ENCODE assay signal across 9 cellular contexts in genomic region chr1:150615346-150616201, GRCh38. TPM values are rescaled to one million over a fixed set of nuclear protein-coding genes. Genes with fewer than 3 reads are reported as not detected.
DNase-seq lines count a peak whose midpoint lies in the region; ATAC-seq and TF ChIP-seq lines count a peak whose summit lies in the region.
"Had no signal": no experiment of that assay in that cellular context is flagged by ENCODE, and none has a peak within 500 bp of the region (broad histone marks: within the 10 kb centered on the region; RNA-seq: fewer than 3 reads in every experiment).

No MANE protein-coding gene starts in this region.

- no peak for TF ChIP-seq CTCF in activated B cell treated with CpG ODN at 0.5 μM for 24 hours (IDR thresholded peaks at IDR 0.05)

- peak; percentile 94 for DNase-seq in A172 (ENCODE audit: low spot score)
- DNase-seq in HEK293T (ENCODE audit: extremely low spot score) = no peak
- no peak for DNase-seq in activated B cell treated with CpG ODN at 0.5 μM for 24 hours
- DNase-seq in left colon = no peak
- DNase-seq in NCI-H2081 treated with DMSO at 0.1 percent for 48 hours (lab: John Stamatoyannopoulos, UW) = no peak
- no peak for DNase-seq in T1000 (lab: John Stamatoyannopoulos, UW)
- DNase-seq in Kasumi-1 (lab: John Stamatoyannopoulos, UW) = no peak
- DNase-seq: NCI-H1930 had no signal

- CTCF ChIA-PET in HEK293T (lab: Yijun Ruan, JAX) = no interaction called here
- CTCF ChIA-PET in activated B cell treated with CpG ODN at 0.5 μM for 24 hours (lab: Charles Lee) = interaction anchor here (1.5 to 17.1 kb wide), 2 partner anchors 14 to 53 kb away, joined by 4 to 358 read pairs; partner anchors contain the start of gene ENSA

- H3K9me3 Mint-ChIP-seq in activated B cell treated with CpG ODN at 0.5 μM for 24 hours = no peaks in the 10 kb centered on the region

- no peaks in the 10 kb centered on the region for H3K27me3 Mint-ChIP-seq in activated B cell treated with CpG ODN at 0.5 μM for 24 hours

- peaks cover 58% of the 10 kb centered on the region for H3K4me1 Mint-ChIP-seq in activated B cell treated with CpG ODN at 0.5 μM for 24 hours

- H3K36me3 Mint-ChIP-seq in activated B cell treated with CpG ODN at 0.5 μM for 24 hours (ENCODE audit: low read depth) = peaks cover 46% of the 10 kb centered on the region

- intact Hi-C loops in activated B cell treated with CpG ODN at 0.5 μM for 24 hours (cut with micrococcal nuclease) = no loop called here
- intact Hi-C loops in left colon (cut with DNase I, micrococcal nuclease) = no loop called here

- peak overlapping the region; percentile 54 for H3K27ac Mint-ChIP-seq in activated B cell treated with CpG ODN at 0.5 μM for 24 hours

- no peak for ATAC-seq in activated B cell treated with CpG ODN at 0.5 μM for 24 hours (ENCODE audit: low read depth)
- peak; percentile 38 for ATAC-seq in left colon
- ATAC-seq in HG03457 (IDR thresholded peaks at IDR 0.05; ENCODE audit: unreplicated experiment) = no peak

- H3K4me3 Mint-ChIP-seq in activated B cell treated with CpG ODN at 0.5 μM for 24 hours = no peak overlapping the region

- POLR2A ChIA-PET in HEK293T (lab: Yijun Ruan, JAX) (interaction anchor here (1.0 to 1.3 kb wide), 3 partner anchors 14 to 37 kb away, joined by 4 to 7 read pairs (median 6); partner anchors contain the start of genes ENSA and MCL1), activated B cell treated with CpG ODN at 0.5 μM for 24 hours (lab: Charles Lee) (interaction anchor here (0.6 to 14.8 kb wide), 9 partner anchors 12 to 67 kb away, joined by 3 to 272 read pairs (median 6); partner anchors contain the start of genes ENSA and MCL1)

TF ChIP-seq in HEK293T, 16 proteins besides CTCF, POLR2A, EP300 and RAD21:
- TF ChIP-seq PKNOX1 (IDR thresholded peaks at IDR 0.05) (peak; percentile 70), FOXM1 (IDR thresholded peaks at IDR 0.05; ENCODE audit: borderline replicate concordance) (no peak)

RNA-seq across cellular contexts. Expression of gene ENSA, which starts 13.8 kb away (rescaled TPM):
- 278 and 287 TPM in 2 replicates for total RNA-seq in A172 (2014; rRNA removed; shearing (Covaris generic))
- total RNA-seq in activated B cell treated with CpG ODN at 0.5 μM for 24 hours = 202 and 227 TPM in 2 replicates
- total RNA-seq in left colon = 100 to 1,000 TPM; 175 to 222 TPM

RNA-seq across cellular contexts. Expression of gene MCL1, which starts 36.2 kb away (rescaled TPM):
- total RNA-seq in A172 (2014; rRNA removed; shearing (Covaris generic)) = 224 and 246 TPM in 2 replicates
- total RNA-seq in activated B cell treated with CpG ODN at 0.5 μM for 24 hours (224 and 233 TPM in 2 replicates), left colon (100 to 1,000 TPM; 263 TPM)
